ENCODE assay signal across 1 cellular context in genomic region chr11:66371627-66372415, GRCh38.
TF ChIP-seq lines count a peak whose summit lies in the region.

Gene SLC29A2, minus strand, starts transcription at chr11:66371760. Its CDS starts 169 bp downstream, at chr11:66371591.

TF ChIP-seq in GM23338, 12 proteins besides CTCF, POLR2A, EP300 and RAD21 (continued from another document):
- no peak for TF ChIP-seq REST (IDR thresholded peaks at IDR 0.05; ENCODE audit: unreplicated experiment)
